Comparison of ENCODE assay signal across 7 cellular contexts in genomic region chr6:110121655-110122054, GRCh38. TPM values are rescaled to one million over a fixed set of nuclear protein-coding genes. Genes with fewer than 3 reads are reported as not detected.
A peak's percentile ranks its signal among the peaks of the same experiment; 100 is the strongest.
DNase-seq lines count a peak whose midpoint lies in the region; ATAC-seq, FAIRE-seq and TF ChIP-seq lines count a peak whose summit lies in the region.
"Not testable (repeated sequence)": the region's sequence is repeated elsewhere in the genome, so short reads cannot be mapped to it uniquely, and the experiment has no call there.

No MANE protein-coding gene starts in this region.

- peaks cover 53% of the 10 kb centered on the region for H3K36me3 Mint-ChIP-seq in endothelial cell (ENCODE audit: low read depth, unreplicated experiment)

- not testable (repeated sequence) for TF ChIP-seq RAD21 in K562 (CRISPR knock-in tag; conservative IDR thresholded peaks at IDR 0.05 in 1 of 2, IDR thresholded peaks at IDR 0.05 in 1 of 2)

- peaks cover 15% of the 10 kb centered on the region for H3K4me1 Mint-ChIP-seq in endothelial cell (ENCODE audit: unreplicated experiment)

- H3K27me3 Mint-ChIP-seq in endothelial cell (ENCODE audit: unreplicated experiment) = not testable (repeated sequence)

- not testable (repeated sequence) for TF ChIP-seq POLR2A in K562 (conservative IDR thresholded peaks at IDR 0.05)

- not testable (repeated sequence) for H3K27ac ChIP-seq in HEK293 (ENCODE audit: extremely low read depth, low read depth, low read length); K562 (ENCODE audit: extremely low read depth, low read depth, low read length)
- H3K27ac ChIP-seq in Karpas-422 (ENCODE audit: low read length) = peak overlapping the region; percentile 91

- not testable (repeated sequence) for H3K9me2 ChIP-seq in Karpas-422 (replicated peaks; ENCODE audit: insufficient read depth, low read length)

- BruUV-seq in K562 (replicated peaks; lab: Mats Ljungman, UMichigan) = not testable (repeated sequence)

- FAIRE-seq in K562 (lab: Jason Lieb, UNC) = not testable (repeated sequence)

- in situ Hi-C loops in K562 (cut with MboI) = not testable (repeated sequence)

- intact Hi-C loops in K562 (cut with micrococcal nuclease) = not testable (repeated sequence)

- CTCF ChIA-PET in HEK293 (lab: Yijun Ruan, JAX); K562 (lab: Yijun Ruan, JAX; ENCODE audit: low intra/inter-chr PET ratio): not testable (repeated sequence)

- not testable (repeated sequence) for H3K4me1 ChIP-seq in HEK293 (ENCODE audit: control insufficient read depth, insufficient read depth, low read length); K562 (replicated peaks in 1 of 2; ENCODE audit: control insufficient read depth in 2 of 2, insufficient read depth in 2 of 2, low read length in 2 of 2)
- H3K4me1 ChIP-seq in Karpas-422 (ENCODE audit: low read length) = peaks cover 33% of the 10 kb centered on the region

- not testable (repeated sequence) for H3K9me1 ChIP-seq in K562 (ENCODE audit: control insufficient read depth, insufficient read depth, low read length)

- H3K9me3 Mint-ChIP-seq in endothelial cell (ENCODE audit: unreplicated experiment) = not testable (repeated sequence)

- not testable (repeated sequence) for H3K4me2 ChIP-seq in Karpas-422 (ENCODE audit: low read depth, low read length, poor library complexity, severe bottlenecking); K562 (ENCODE audit: insufficient read depth, low read length)

- H3K27me3 ChIP-seq in Karpas-422 (ENCODE audit: low read length); K562 (ENCODE audit: control insufficient read depth in 2 of 2, insufficient read depth in 2 of 2, low read length in 2 of 2): not testable (repeated sequence)

- POLR2A ChIA-PET in HEK293 (lab: Yijun Ruan, JAX); K562 (lab: Yijun Ruan, JAX): not testable (repeated sequence)

- not testable (repeated sequence) for H2AFZ ChIP-seq in Karpas-422 (ENCODE audit: low read length); K562 (ENCODE audit: low read depth, low read length)

- 63% methylated on average over 4 of the region's 4 CpGs for WGBS in K562 (ENCODE audit: insufficient coverage, low coverage, missing lambda C conversion rate)

- not testable (repeated sequence) for H3K4me3 ChIP-seq in HEK293 (ENCODE audit: low read depth, low read length); Karpas-422 (ENCODE audit: low read length); K562

- H4K20me1 ChIP-seq in Karpas-422 (ENCODE audit: insufficient read depth, low read depth, low read length); K562 (replicated peaks; ENCODE audit: control insufficient read depth, insufficient read depth, low read length): not testable (repeated sequence)

- not testable (repeated sequence) for H3K79me2 ChIP-seq in Karpas-422 (ENCODE audit: low read length); K562 (ENCODE audit: control insufficient read depth, insufficient read depth, low read length)

- H3K9me3 ChIP-seq in HEK293 (ENCODE audit: control insufficient read depth, insufficient read depth, low read depth, low read length); Karpas-422 (ENCODE audit: low read length); K562 (replicated peaks; ENCODE audit: control insufficient read depth, insufficient read depth, low read depth, low read length): not testable (repeated sequence)

- peaks cover 0 to 24% of the 10 kb centered on the region in 2 experiments; a peak in 2 of 3 replicates for H3K36me3 ChIP-seq in HEK293 (ENCODE audit: control insufficient read depth in 2 of 2, insufficient read depth in 1 of 2, low read length in 2 of 2)
- H3K36me3 ChIP-seq in Karpas-422 (ENCODE audit: insufficient read depth, low read length); K562 (ENCODE audit: control insufficient read depth, insufficient read depth, low read length): not testable (repeated sequence)

- H3K4me3 Mint-ChIP-seq in endothelial cell (ENCODE audit: unreplicated experiment) = peak overlapping the region; percentile 14

- DNase-seq in Karpas-422; K562 (ENCODE audit: extremely low read depth in 1 of 4, low spot score in 3 of 4); endothelial cell (ENCODE audit: low spot score): not testable (repeated sequence)
- DNase-seq in NCI-H2171 (lab: John Stamatoyannopoulos, UW) (peak; percentile 2), NCI-H2171 treated with DMSO at 0.1 percent for 48 hours (lab: John Stamatoyannopoulos, UW) (peak; percentile 10)

- not testable (repeated sequence) for TF ChIP-seq CTCF in HEK293 (tag by site-specific recombination; IDR thresholded peaks at IDR 0.05); K562 (IDR thresholded peaks at IDR 0.05 in 2 of 3, conservative IDR thresholded peaks at IDR 0.05 in 1 of 3; ENCODE audit: insufficient read depth in 2 of 3, low read depth in 1 of 3, low read length in 3 of 3); endothelial cell (IDR thresholded peaks at IDR 0.05; ENCODE audit: unreplicated experiment)

- not testable (repeated sequence) for TF ChIP-seq EP300 in K562 (IDR thresholded peaks at IDR 0.05; ENCODE audit: low read length)

- ATAC-seq in SK-N-SH treated with all-trans-retinoic acid at 6 μM for 48 hours, K562: not testable (repeated sequence)

- H3K27ac Mint-ChIP-seq in endothelial cell (ENCODE audit: unreplicated experiment) = not testable (repeated sequence)

- not testable (repeated sequence) for H3K9ac ChIP-seq in Karpas-422 (ENCODE audit: low read length); K562 (ENCODE audit: insufficient read depth in 1 of 2, low read depth in 2 of 2, low read length in 2 of 2)

TF ChIP-seq in HEK293, 187 proteins besides CTCF, POLR2A, EP300 and RAD21:
- TF ChIP-seq ZNF146 (tag by site-specific recombination; IDR thresholded peaks at IDR 0.05) = peak; percentile 70

TF ChIP-seq in SK-N-SH treated with all-trans-retinoic acid at 6 μM for 48 hours, 23 proteins besides CTCF, POLR2A, EP300 and RAD21:
- peak; percentile 83 for TF ChIP-seq ZNF8 (CRISPR knock-in tag; IDR thresholded peaks at IDR 0.05)

TF ChIP-seq in K562, 482 proteins besides CTCF, POLR2A, EP300 and RAD21:
- TF ChIP-seq ZNF146 (CRISPR knock-in tag; IDR thresholded peaks at IDR 0.05; ENCODE audit: unreplicated experiment) = peak; percentile 37

RNA-seq across cellular contexts. Expression of gene WASF1, which starts 57.8 kb away (rescaled TPM):
- total RNA-seq in Karpas-422 (2014; rRNA removed; shearing (Covaris generic); ENCODE audit: low replicate concordance) = 9.0 and 18.0 TPM in 2 replicates
- total RNA-seq in K562 (2011; cell fraction: chromatin; rRNA removed; ENCODE audit: low replicate concordance) = 2.9 and 6.2 TPM in 2 replicates
- total RNA-seq in K562 (2011; cell fraction: nucleolus; rRNA removed) = 1.6 and 2.2 TPM in 2 replicates
- 2.9 and 4.7 TPM in 2 replicates for total RNA-seq in K562 (2011; cell fraction: nucleoplasm; rRNA removed)
- total RNA-seq in K562 (2014; rRNA removed) = 2.5 and 4.8 TPM in 2 replicates
- total RNA-seq in K562 (2014; rRNA removed; fragmentation: Illumina TruSeq; extraction: Trizol) = 7.5 and 7.9 TPM in 2 replicates
- 4.9 and 5.1 TPM in 2 replicates for total RNA-seq in K562 (2015; rRNA removed; fragmentation: Illumina TruSeq; extraction: Trizol)
- total RNA-seq in K562 (2021) = 12.6 and 13.0 TPM in 2 replicates
- polyA plus RNA-seq in K562 (2011; rRNA removed) = 9.1 and 13.5 TPM in 2 replicates
- polyA plus RNA-seq in K562 (2011; cell fraction: cytosol; rRNA removed) = 11.7 and 15.4 TPM in 2 replicates
- polyA plus RNA-seq in K562 (2011; cell fraction: nucleus; rRNA removed) = 5.7 and 8.3 TPM in 2 replicates
- 6.1 and 11.1 TPM in 2 replicates for polyA plus RNA-seq in K562 (2012)
- 13.1 and 18.2 TPM in 2 replicates for polyA plus RNA-seq in K562 (2014; fragmentation: Illumina TruSeq; extraction: Trizol)
- polyA plus RNA-seq in K562 (2014; fragmentation: Nextera tagmentation; extraction: Ambion mirVana) = 1 to 10 TPM; 2.1 to 3.4 TPM
- polyA plus RNA-seq in K562 (2014; rRNA removed) = 5.6 and 7.4 TPM in 2 replicates
- 5.5 and 9.1 TPM in 2 replicates for polyA minus RNA-seq in K562 (2011; rRNA and poly(A)+ RNA removed)
- polyA minus RNA-seq in K562 (2011; cell fraction: cytosol; rRNA and poly(A)+ RNA removed) = 1.5 and 5.3 TPM in 2 replicates
- 3.7 and 5.5 TPM in 2 replicates for polyA minus RNA-seq in K562 (2011; cell fraction: nucleus; rRNA and poly(A)+ RNA removed)
- 110 TPM for total RNA-seq in endothelial cell (ENCODE audit: unreplicated experiment)

RNA-seq across cellular contexts. Expression of gene CDC40, which starts 58.6 kb away (rescaled TPM):
- total RNA-seq in Karpas-422 (2014; rRNA removed; shearing (Covaris generic); ENCODE audit: low replicate concordance) = 35.5 and 39.5 TPM in 2 replicates
- total RNA-seq in K562 (2011; cell fraction: chromatin; rRNA removed; ENCODE audit: low replicate concordance) = 11.2 and 27.9 TPM in 2 replicates
- 3.7 and 5.8 TPM in 2 replicates for total RNA-seq in K562 (2011; cell fraction: nucleolus; rRNA removed)
- 7.2 and 11.5 TPM in 2 replicates for total RNA-seq in K562 (2011; cell fraction: nucleoplasm; rRNA removed)
- 9.7 and 11.0 TPM in 2 replicates for total RNA-seq in K562 (2014; rRNA removed)
- 24.3 and 26.4 TPM in 2 replicates for total RNA-seq in K562 (2014; rRNA removed; fragmentation: Illumina TruSeq; extraction: Trizol)
- 20.6 and 23.0 TPM in 2 replicates for total RNA-seq in K562 (2015; rRNA removed; fragmentation: Illumina TruSeq; extraction: Trizol)
- total RNA-seq in K562 (2021) = 15.1 and 16.8 TPM in 2 replicates
- polyA plus RNA-seq in K562 (2011; rRNA removed) = 21.1 and 26.3 TPM in 2 replicates
- polyA plus RNA-seq in K562 (2011; cell fraction: cytosol; rRNA removed) = 5.1 and 9.1 TPM in 2 replicates
- polyA plus RNA-seq in K562 (2011; cell fraction: nucleus; rRNA removed) = 4.4 and 5.6 TPM in 2 replicates
- 11.4 and 12.7 TPM in 2 replicates for polyA plus RNA-seq in K562 (2012)
- 16.6 and 16.7 TPM in 2 replicates for polyA plus RNA-seq in K562 (2014; fragmentation: Illumina TruSeq; extraction: Trizol)
- 10 to 100 TPM; 14.9 to 15.7 TPM for polyA plus RNA-seq in K562 (2014; fragmentation: Nextera tagmentation; extraction: Ambion mirVana)
- 11.6 and 12.9 TPM in 2 replicates for polyA plus RNA-seq in K562 (2014; rRNA removed)
- polyA minus RNA-seq in K562 (2011; rRNA and poly(A)+ RNA removed) = 31.0 and 32.5 TPM in 2 replicates
- 10.6 and 13.6 TPM in 2 replicates for polyA minus RNA-seq in K562 (2011; cell fraction: cytosol; rRNA and poly(A)+ RNA removed)
- 8.3 and 13.6 TPM in 2 replicates for polyA minus RNA-seq in K562 (2011; cell fraction: nucleus; rRNA and poly(A)+ RNA removed)
- total RNA-seq in endothelial cell (ENCODE audit: unreplicated experiment) = 23.2 TPM
